ENCODE assay signal across 30 cellular contexts in genomic region chr3:133767607-133768006, GRCh38.
"Had no signal": no experiment of that assay in that cellular context is flagged by ENCODE, and none has a peak within 500 bp of the region (broad histone marks: within the 10 kb centered on the region; RNA-seq: fewer than 3 reads in every experiment).

No MANE protein-coding gene starts in this region.

- H3K27ac ChIP-seq: neural progenitor cell, ovary, parathyroid adenoma, psoas muscle, skin epidermis, spleen, stomach, thoracic aorta, thyroid gland, tibial nerve, upper lobe of left lung, vagina had no signal

- H3K79me2 ChIP-seq: parathyroid adenoma had no signal

- H3K4me1 Mint-ChIP-seq: natural killer cell; neural progenitor cell; stimulated activated memory B cell treated with anti-CD40 and anti-IgM and Interleukin-4, amounts not matched to agents 10 μg/mL and 1 μg/mL and 100 μg/mL, for 72 hours had no signal

- H3K9ac ChIP-seq: neural progenitor cell, parathyroid adenoma had no signal

- H3K27ac Mint-ChIP-seq: natural killer cell; nephron; neural progenitor cell; progenitor cell of endocrine pancreas; stimulated activated memory B cell treated with anti-CD40 and anti-IgM and Interleukin-4, amounts not matched to agents 10 μg/mL and 1 μg/mL and 100 μg/mL, for 72 hours; stimulated activated naive CD8-positive, alpha-beta T cell treated with anti-CD3 and anti-CD28 coated beads, Interleukin-15, Interleukin-2, amounts not matched to agents 100 ng/mL and 50 ng/mL, for 24 hours had no signal

- H3K36me3 ChIP-seq: neural progenitor cell, ovary, spleen, stomach, thoracic aorta, thyroid gland, upper lobe of left lung, vagina had no signal

- DNase-seq: natural killer cell; occipital lobe; ovary; posterior cingulate gyrus; psoas muscle; right cardiac atrium; spleen; stimulated activated CD4-positive, alpha-beta T cell treated with anti-CD3 and anti-CD28 coated beads, Interleukin-12 subunit alpha, Interleukin-12 subunit beta, amount 100 ng/mL, for 4 hours; stimulated activated CD4-positive, alpha-beta T cell treated with anti-CD3 and anti-CD28 coated beads, Interleukin-1b, Interleukin-23, amount 100 ng/mL, for 48 hours; stimulated activated CD4-positive, alpha-beta T cell treated with anti-CD3 and anti-CD28 coated beads, Interleukin-4, amount 100 ng/mL, for 1 hour; stimulated activated CD4-positive, alpha-beta T cell treated with anti-CD3 and anti-CD28 coated beads, Interleukin-4, amount 100 ng/mL, for 4 hours; stimulated activated CD8-positive, alpha-beta memory T cell treated with anti-CD3 and anti-CD28 coated beads, Interleukin-4, amount 100 ng/mL, for 48 hours; stimulated activated naive CD4-positive, alpha-beta T cell treated with Interleukin-2 at 50 U/mL for 16 hours; stomach; thyroid gland; trophoblast cell; upper lobe of left lung had no signal

- H2AFZ ChIP-seq: neural progenitor cell, parathyroid adenoma had no signal

- H3K27me3 ChIP-seq: neural progenitor cell, ovary, spleen, stomach, thyroid gland, tibial nerve, upper lobe of left lung, vagina had no signal

- H3K4me2 ChIP-seq: neural progenitor cell, smooth muscle cell had no signal

- H3K4me3 Mint-ChIP-seq: natural killer cell; nephron; neural progenitor cell; stimulated activated memory B cell treated with anti-CD40 and anti-IgM and Interleukin-4, amounts not matched to agents 10 μg/mL and 1 μg/mL and 100 μg/mL, for 72 hours; stimulated activated naive CD8-positive, alpha-beta T cell treated with anti-CD3 and anti-CD28 coated beads, Interleukin-15, Interleukin-2, amounts not matched to agents 100 ng/mL and 50 ng/mL, for 24 hours had no signal

- H3K36me3 Mint-ChIP-seq: natural killer cell; neural progenitor cell; stimulated activated memory B cell treated with anti-CD40 and anti-IgM and Interleukin-4, amounts not matched to agents 10 μg/mL and 1 μg/mL and 100 μg/mL, for 72 hours had no signal

- ATAC-seq: natural killer cell; psoas muscle; right cardiac atrium; sciatic nerve; stimulated activated memory B cell treated with anti-CD40 and anti-IgM and Interleukin-4, amounts not matched to agents 10 μg/mL and 1 μg/mL and 100 μg/mL, for 72 hours had no signal

- H3K4me3 ChIP-seq: neural progenitor cell, ovary, psoas muscle, skin epidermis, smooth muscle cell, spleen, stomach, thoracic aorta, thyroid gland, tibial nerve, upper lobe of left lung, vagina had no signal

- H3K9me3 ChIP-seq: ovary, psoas muscle, spleen, stomach, thoracic aorta, thyroid gland, tibial nerve, upper lobe of left lung, vagina had no signal

- H3K27me3 Mint-ChIP-seq: stimulated activated memory B cell treated with anti-CD40 and anti-IgM and Interleukin-4, amounts not matched to agents 10 μg/mL and 1 μg/mL and 100 μg/mL, for 72 hours had no signal

- H3K9me3 Mint-ChIP-seq: natural killer cell; nephron; neural progenitor cell; stimulated activated memory B cell treated with anti-CD40 and anti-IgM and Interleukin-4, amounts not matched to agents 10 μg/mL and 1 μg/mL and 100 μg/mL, for 72 hours; stimulated activated naive CD8-positive, alpha-beta T cell treated with anti-CD3 and anti-CD28 coated beads, Interleukin-15, Interleukin-2, amounts not matched to agents 100 ng/mL and 50 ng/mL, for 24 hours had no signal

- H3K4me1 ChIP-seq: neural progenitor cell, parathyroid adenoma, psoas muscle, thyroid gland, upper lobe of left lung, vagina had no signal

- FAIRE-seq: urothelium cell line had no signal
